ENCODE assay signal across 10 cellular contexts in the genomic region with DNA sequence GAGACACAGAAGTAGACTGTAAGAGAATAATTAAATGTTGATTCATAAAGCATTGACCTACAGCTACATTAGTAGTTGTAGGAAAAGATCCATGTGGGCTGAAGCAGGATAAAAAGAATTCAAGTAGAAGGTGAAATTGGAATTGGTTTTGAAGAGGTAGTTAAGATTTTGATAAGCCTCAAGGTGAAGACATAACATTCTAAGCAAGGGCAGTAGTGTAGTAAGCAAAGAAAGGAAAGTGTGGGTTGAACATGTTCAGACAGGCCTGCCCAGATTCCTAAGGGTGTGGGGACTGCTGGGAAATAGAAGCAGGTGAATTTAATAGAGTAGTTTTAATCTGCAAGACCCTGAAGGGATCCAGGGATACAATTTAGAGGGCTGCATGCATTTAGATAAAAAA. TPM values are rescaled to one million over a fixed set of nuclear protein-coding genes. Genes with fewer than 3 reads are reported as not detected.
A peak's percentile ranks its signal among the peaks of the same experiment; 100 is the strongest.
DNase-seq lines count a peak whose midpoint lies in the region; ATAC-seq and TF ChIP-seq lines count a peak whose summit lies in the region.
"Had no signal": no experiment of that assay in that cellular context is flagged by ENCODE, and none has a peak within 500 bp of the region (broad histone marks: within the 10 kb centered on the region; RNA-seq: fewer than 3 reads in every experiment).

No MANE protein-coding gene starts in this region.

- no peak for TF ChIP-seq CTCF in transverse colon (IDR thresholded peaks at IDR 0.05)

- peaks cover 19 to 99% (median 54%) of the 10 kb centered on the region in 10 experiments for H3K4me1 ChIP-seq in BLaER1 treated with 17β-estradiol and CSF1 and Interleukin-3, amounts not matched to agents 10 nM and 100 nM
- H3K4me1 ChIP-seq in adipocyte (ENCODE audit: control insufficient read depth, insufficient read depth, low read length): peaks cover 79% of the 10 kb centered on the region
- peaks cover 20 to 81% (median 55%) of the 10 kb centered on the region in 4 donors for H3K4me1 ChIP-seq in transverse colon

- H3K4me2 ChIP-seq in BLaER1 treated with 17β-estradiol and CSF1 and Interleukin-3, amounts not matched to agents 10 nM and 100 nM: peak overlapping the region in 10 of 11 experiments; percentile 5 to 83 (median 22); a peak in 17 of 22 replicates

- peak overlapping the region in 2 of 11 experiments; percentile 11 to 59; a peak in 4 of 22 replicates for H3K9ac ChIP-seq in BLaER1 treated with 17β-estradiol and CSF1 and Interleukin-3, amounts not matched to agents 10 nM and 100 nM
- H3K9ac ChIP-seq in adipocyte (ENCODE audit: low read length): peak overlapping the region; percentile 44

- no peaks in the 10 kb centered on the region for H3K9me3 Mint-ChIP-seq in memory B cell

- H3K27me3 ChIP-seq in BLaER1 treated with 17β-estradiol and CSF1 and Interleukin-3, amounts not matched to agents 10 nM and 100 nM: no peaks in the 10 kb centered on the region
- no peaks in the 10 kb centered on the region for H3K27me3 ChIP-seq in adipocyte (replicated peaks; ENCODE audit: control insufficient read depth, insufficient read depth, low read length)
- no peaks in the 10 kb centered on the region for H3K27me3 ChIP-seq in transverse colon

- H3K9me3 ChIP-seq in BLaER1 treated with 17β-estradiol and CSF1 and Interleukin-3, amounts not matched to agents 10 nM and 100 nM (replicated peaks in 1 of 11): peaks cover 0 to 6% (median 5%) of the 10 kb centered on the region in 11 experiments; a peak in 4 of 22 replicates
- H3K9me3 ChIP-seq in adipocyte (ENCODE audit: control insufficient read depth, low read length) (no peaks in the 10 kb centered on the region), transverse colon (no peaks in the 10 kb centered on the region)

- no peak for TF ChIP-seq EP300 in transverse colon (IDR thresholded peaks at IDR 0.05; ENCODE audit: low read depth)

- intact Hi-C loops in transverse colon (cut with DNase I; ENCODE audit: low total_unique reads): no loop called here

- no peak for DNase-seq in adipocyte (ENCODE audit: low read depth)
- DNase-seq in memory B cell (ENCODE audit: low spot score in 2 of 2): no peak
- no peak for DNase-seq in NCI-H82 (lab: John Stamatoyannopoulos, UW)
- DNase-seq in DMS 273 treated with DMSO at 0.1 percent for 48 hours (lab: John Stamatoyannopoulos, UW): no peak
- DNase-seq in transverse colon: no peak
- no peak for DNase-seq in pons (ENCODE audit: low spot score)
- DNase-seq: central memory CD4-positive, alpha-beta T cell; mesendoderm had no signal

- H3K27ac ChIP-seq in BLaER1 treated with 17β-estradiol and CSF1 and Interleukin-3, amounts not matched to agents 10 nM and 100 nM: peak overlapping the region in 6 of 11 experiments; percentile 15 to 45 (median 36); a peak in 7 of 22 replicates
- H3K27ac ChIP-seq in transverse colon: peak overlapping the region in 1 of 4 donors; percentile 12

- peak overlapping the region; percentile 1 for H3K4me3 Mint-ChIP-seq in memory B cell

- in situ Hi-C loops in transverse colon (cut with MboI; ENCODE audit: low pct_ligation_motif_present in 1 of 4, low pct_unique_long_range_greater_than_20kb in 1 of 4, low sequenced_read_pairs in 3 of 4): no loop called here

- H3K4me3 ChIP-seq in BLaER1 treated with 17β-estradiol and CSF1 and Interleukin-3, amounts not matched to agents 10 nM and 100 nM: no peak overlapping the region
- H3K4me3 ChIP-seq in adipocyte (ENCODE audit: low read length) (peak overlapping the region; percentile 46), transverse colon (no peak overlapping the region)

- H3K4me1 Mint-ChIP-seq in memory B cell: peaks cover 46% of the 10 kb centered on the region

- ATAC-seq in HG03378 (IDR thresholded peaks at IDR 0.05; ENCODE audit: unreplicated experiment): peak; percentile 37
- no peak for ATAC-seq in memory B cell (ENCODE audit: low read depth)

- H3K27ac Mint-ChIP-seq in memory B cell: peak overlapping the region; percentile 70

- peaks cover 5% of the 10 kb centered on the region for H3K36me3 Mint-ChIP-seq in memory B cell

- peaks cover 77 to 100% (median 98%) of the 10 kb centered on the region in 11 experiments for H4K20me1 ChIP-seq in BLaER1 treated with 17β-estradiol and CSF1 and Interleukin-3, amounts not matched to agents 10 nM and 100 nM

- H3K27me3 Mint-ChIP-seq in memory B cell: no peaks in the 10 kb centered on the region

- peaks cover 0 to 13% (median 4%) of the 10 kb centered on the region in 11 experiments; a peak in 3 of 22 replicates for H3K36me3 ChIP-seq in BLaER1 treated with 17β-estradiol and CSF1 and Interleukin-3, amounts not matched to agents 10 nM and 100 nM
- H3K36me3 ChIP-seq in adipocyte (ENCODE audit: control insufficient read depth, insufficient read depth, low read length, severe bottlenecking): no peaks in the 10 kb centered on the region
- H3K36me3 ChIP-seq in transverse colon: no peaks in the 10 kb centered on the region

- no peak for TF ChIP-seq POLR2A in transverse colon (IDR thresholded peaks at IDR 0.05)

RNA-seq across cellular contexts. Expression of gene TAB2, which starts 19.0 kb away (rescaled TPM):
- total RNA-seq in transverse colon: 10 to 100 TPM; 43.6 to 89.9 (median 64.7) TPM
